Comparison of ENCODE assay signal across 14 cellular contexts in the genomic region with DNA sequence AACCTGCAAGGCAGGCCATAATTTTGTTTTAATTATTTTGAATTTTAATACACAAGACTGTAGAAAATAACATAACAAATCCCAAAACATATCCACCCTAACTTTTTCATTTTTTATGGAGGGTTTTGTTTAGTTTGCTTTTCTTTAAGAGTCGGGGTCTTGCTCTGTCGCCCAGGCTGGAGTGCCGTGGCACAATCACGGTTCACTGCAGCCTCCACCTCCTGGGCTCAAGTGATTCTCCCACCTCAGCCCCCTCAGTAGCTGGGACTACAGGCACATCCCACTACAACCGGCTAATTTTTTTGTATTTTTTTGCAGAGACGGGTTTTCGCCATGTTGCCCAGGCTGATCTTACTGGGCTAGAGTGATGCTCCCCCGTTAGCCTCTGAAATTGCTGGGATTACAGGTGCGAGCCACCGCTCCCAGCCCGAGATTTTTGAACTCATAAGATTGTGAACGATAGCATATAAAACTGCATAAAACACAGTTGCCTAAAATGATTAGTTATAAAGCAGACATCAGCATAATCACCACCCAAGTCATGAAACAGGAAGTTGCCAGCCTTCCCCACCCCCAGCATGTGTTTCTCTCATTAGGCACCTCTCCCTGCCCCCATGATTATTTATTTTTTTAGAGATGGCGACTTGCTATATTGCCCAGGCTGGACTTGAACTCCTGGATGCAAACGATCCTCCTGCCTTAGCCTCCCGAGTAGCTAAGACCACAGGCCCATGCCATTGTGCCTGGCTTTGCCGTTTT. TPM values are rescaled to one million over a fixed set of nuclear protein-coding genes. Genes with fewer than 3 reads are reported as not detected.
"Had no signal": no experiment of that assay in that cellular context is flagged by ENCODE, and none has a peak within 500 bp of the region (broad histone marks: within the 10 kb centered on the region; RNA-seq: fewer than 3 reads in every experiment).

No MANE protein-coding gene starts in this region.

- DNase-seq: activated CD4-positive, alpha-beta T cell treated with anti-CD3 and anti-CD28 coated beads, Interleukin-2, amount 10 ng/mL, durations not matched to agents 7 days and 5 days; activated CD8-positive, alpha-beta memory T cell treated with anti-CD3 and anti-CD28 coated beads for 24 hours; activated naive CD4-positive, alpha-beta T cell; activated naive CD8-positive, alpha-beta T cell treated with anti-CD3 and anti-CD28 coated beads, Interleukin-2, amount 10 ng/mL, durations not matched to agents 7 days and 5 days; effector CD4-positive, alpha-beta T cell; islet precursor cell; natural killer cell; stimulated activated naive CD8-positive, alpha-beta T cell treated with anti-CD3 and anti-CD28 coated beads, Interleukin-15, Interleukin-2, amounts not matched to agents 100 U/mL and 50 U/mL, for 24 hours; trophoblast cell had no signal

- ATAC-seq: natural killer cell; stimulated activated naive CD8-positive, alpha-beta T cell treated with anti-CD3 and anti-CD28 coated beads, Interleukin-15, Interleukin-2, amounts not matched to agents 100 U/mL and 50 U/mL, for 24 hours had no signal

RNA-seq across cellular contexts. Expression of a gene that starts 13.6 kb away (rescaled TPM):
- total RNA-seq: activated CD4-positive, alpha-beta T cell treated with anti-CD3 and anti-CD28 coated beads, Interleukin-2, amount 10 ng/mL, durations not matched to agents 7 days and 5 days; activated naive CD8-positive, alpha-beta T cell treated with anti-CD3 and anti-CD28 coated beads, Interleukin-2, amount 10 ng/mL, durations not matched to agents 7 days and 5 days had no signal

RNA-seq across cellular contexts. Expression of a gene that starts 57.7 kb away (rescaled TPM):
- total RNA-seq: activated CD4-positive, alpha-beta T cell treated with anti-CD3 and anti-CD28 coated beads, Interleukin-2, amount 10 ng/mL, durations not matched to agents 7 days and 5 days; activated naive CD8-positive, alpha-beta T cell treated with anti-CD3 and anti-CD28 coated beads, Interleukin-2, amount 10 ng/mL, durations not matched to agents 7 days and 5 days; esophagus muscularis mucosa; left lobe of liver; natural killer cell; prostate gland; smooth muscle cell; T-helper 2 cell treated with Interferon-gamma antibody and Interleukin-4, amounts not matched to agents 100 ng/mL and 5 ng/mL, for 36 hours had no signal
